ENCODE assay signal across 8 cellular contexts in the genomic region with DNA sequence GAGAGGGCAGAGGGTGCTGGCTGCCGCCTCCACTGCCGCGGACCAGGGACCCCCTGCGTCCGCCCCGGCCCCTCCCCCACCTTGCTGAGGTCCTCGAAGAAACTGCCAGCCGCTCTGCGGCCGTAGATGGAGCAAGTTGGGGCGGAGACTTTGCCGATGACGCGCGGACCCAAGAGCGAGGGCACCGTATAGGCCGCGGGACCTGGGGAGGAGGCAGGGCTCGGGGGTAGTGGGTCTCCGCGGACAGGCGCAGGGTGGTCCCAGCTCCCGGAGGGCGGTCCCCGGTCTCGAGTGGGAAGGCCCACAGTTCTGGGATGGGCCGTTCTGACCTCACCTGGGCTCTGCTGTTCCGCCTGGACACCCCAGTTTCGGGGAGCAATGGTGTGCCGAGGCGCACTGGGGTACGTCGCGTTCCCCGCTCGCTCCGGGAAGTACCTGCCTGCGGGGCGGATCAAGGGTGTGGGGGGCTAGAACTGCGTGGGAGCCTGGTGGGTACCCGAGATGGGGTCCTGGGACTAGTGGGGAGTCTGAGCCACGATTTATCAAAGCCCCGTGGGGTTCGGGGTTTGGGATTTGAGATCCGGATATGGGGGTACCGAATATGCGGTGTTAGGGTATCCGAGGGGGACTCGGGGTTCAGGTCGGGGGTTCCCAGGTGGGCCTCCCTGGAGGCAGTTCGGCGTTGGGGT. TPM values are rescaled to one million over a fixed set of nuclear protein-coding genes. Genes with fewer than 3 reads are reported as not detected.
DNase-seq lines count a peak whose midpoint lies in the region; ATAC-seq and TF ChIP-seq lines count a peak whose summit lies in the region.

No MANE protein-coding gene starts in this region.

- ATAC-seq in HG02938 (IDR thresholded peaks at IDR 0.05; ENCODE audit: unreplicated experiment) (peak; percentile 35), SK-N-SH treated with all-trans-retinoic acid at 6 μM for 48 hours (peak; percentile 20), GM19397 (IDR thresholded peaks at IDR 0.05; ENCODE audit: unreplicated experiment) (no peak)

- no peaks in the 10 kb centered on the region for H3K9me3 ChIP-seq in CD8-positive, alpha-beta memory T cell (ENCODE audit: low read length)
- no peaks in the 10 kb centered on the region for H3K9me3 ChIP-seq in right atrium auricular region
- H3K9me3 ChIP-seq in sigmoid colon = no peaks in the 10 kb centered on the region

- H3K4me1 ChIP-seq in CD8-positive, alpha-beta memory T cell (ENCODE audit: insufficient read depth, low read length) = peaks cover 21% of the 10 kb centered on the region
- peaks cover 0 to 53% of the 10 kb centered on the region in 2 donors for H3K4me1 ChIP-seq in right atrium auricular region
- peaks cover 0 to 57% (median 45%) of the 10 kb centered on the region in 4 donors for H3K4me1 ChIP-seq in sigmoid colon

- POLR2A ChIA-PET in CD8-positive, alpha-beta memory T cell (lab: Charles Lee) = interaction anchor here (0.7 to 1.7 kb wide), 5 partner anchors 8 to 90 kb away, joined by 3 to 8 read pairs (median 4); partner anchors contain the start of gene SYCE3

- peak overlapping the region; percentile 96 to 99 (median 98) for H3K27ac Mint-ChIP-seq in CD8-positive, alpha-beta memory T cell

- H3K4me3 Mint-ChIP-seq in CD8-positive, alpha-beta memory T cell = peak overlapping the region; percentile 90 to 94 (median 92)

- peak overlapping the region; percentile 84 for H3K4me3 ChIP-seq in CD8-positive, alpha-beta memory T cell (ENCODE audit: low read length)
- H3K4me3 ChIP-seq in right atrium auricular region (peak overlapping the region; percentile 47 to 67), sigmoid colon (peak overlapping the region; percentile 39 to 54 (median 50))

- no peaks in the 10 kb centered on the region for H3K36me3 ChIP-seq in CD8-positive, alpha-beta memory T cell (ENCODE audit: insufficient read depth, low read length)
- H3K36me3 ChIP-seq in right atrium auricular region = no peaks in the 10 kb centered on the region
- H3K36me3 ChIP-seq in sigmoid colon = no peaks in the 10 kb centered on the region

- no peaks in the 10 kb centered on the region for H3K9me3 Mint-ChIP-seq in CD8-positive, alpha-beta memory T cell

- peak overlapping the region; percentile 92 for H3K27ac ChIP-seq in CD8-positive, alpha-beta memory T cell (ENCODE audit: low read depth, low read length)
- H3K27ac ChIP-seq in right atrium auricular region (peak overlapping the region; percentile 92 to 96), sigmoid colon (peak overlapping the region; percentile 73 to 93 (median 81))

- no peak for TF ChIP-seq EP300 in sigmoid colon (IDR thresholded peaks at IDR 0.05)

- WGBS in sigmoid colon, 2 donors = 1 to 2% methylated on average over 53 of the region's 53 CpGs

- TF ChIP-seq CTCF in right atrium auricular region (IDR thresholded peaks at IDR 0.05) = no peak
- no peak for TF ChIP-seq CTCF in sigmoid colon (IDR thresholded peaks at IDR 0.05)

- H3K4me1 Mint-ChIP-seq in CD8-positive, alpha-beta memory T cell = peaks cover 22 to 34% (median 26%) of the 10 kb centered on the region in 3 donors

- intact Hi-C loops in sigmoid colon (cut with DNase I) = no loop called here

- H3K36me3 Mint-ChIP-seq in CD8-positive, alpha-beta memory T cell = peaks cover 0 to 1% (median 0%) of the 10 kb centered on the region in 3 donors

- DNase-seq in CD8-positive, alpha-beta memory T cell = peak; percentile 45 to 87 (median 67)
- DNase-seq in activated naive CD8-positive, alpha-beta T cell treated with anti-CD3 and anti-CD28 coated beads, Interleukin-2, amount 50 U/mL, for 16 hours (ENCODE audit: low read depth, low spot score) = peak; percentile 70
- DNase-seq in right atrium auricular region (ENCODE audit: low spot score) = peak; percentile 92
- DNase-seq in sigmoid colon = peak; percentile 94
- DNase-seq in dedifferentiated amniotic fluid mesenchymal stem cell (ENCODE audit: extremely low spot score) = no peak

- H3K27me3 Mint-ChIP-seq in CD8-positive, alpha-beta memory T cell = no peaks in the 10 kb centered on the region

- no peaks in the 10 kb centered on the region for H3K27me3 ChIP-seq in CD8-positive, alpha-beta memory T cell (ENCODE audit: insufficient read depth, low read length, poor library complexity, severe bottlenecking)
- peaks cover 0 to 7% of the 10 kb centered on the region in 2 donors for H3K27me3 ChIP-seq in right atrium auricular region
- peaks cover 33 to 74% (median 63%) of the 10 kb centered on the region in 3 donors for H3K27me3 ChIP-seq in sigmoid colon

- peak; percentile 44 to 71 for TF ChIP-seq POLR2A in sigmoid colon (IDR thresholded peaks at IDR 0.05)

- CTCF ChIA-PET in CD8-positive, alpha-beta memory T cell (lab: Charles Lee) = interaction anchor here (1.1 to 1.5 kb wide), 2 partner anchors 9 to 17 kb away, joined by 3 read pairs; no protein-coding TSS in a partner anchor

TF ChIP-seq in SK-N-SH treated with all-trans-retinoic acid at 6 μM for 48 hours, 23 proteins besides CTCF, POLR2A, EP300 and RAD21:
- TF ChIP-seq POU6F1 (CRISPR knock-in tag; IDR thresholded peaks at IDR 0.05; ENCODE audit: borderline replicate concordance, low read depth) (no peak), ZNF565 (CRISPR knock-in tag; conservative IDR thresholded peaks at IDR 0.05; ENCODE audit: low read depth) (no peak), ZFP3 (CRISPR knock-in tag; IDR thresholded peaks at IDR 0.05) (no peak), CSDC2 (CRISPR knock-in tag; IDR thresholded peaks at IDR 0.05) (no peak), ISL1 (CRISPR knock-in tag; IDR thresholded peaks at IDR 0.05) (no peak), ZFP30 (CRISPR knock-in tag; IDR thresholded peaks at IDR 0.05) (no peak), GLIS3 (CRISPR knock-in tag; IDR thresholded peaks at IDR 0.05) (no peak), RARB (CRISPR knock-in tag; IDR thresholded peaks at IDR 0.05) (no peak)
TF ChIP-seq in SK-N-SH treated with all-trans-retinoic acid at 6 μM for 48 hours: peak in this region for 0.

RNA-seq across cellular contexts. Expression of gene TYMP, which starts 1.2 kb away (rescaled TPM):
- 10 to 100 TPM; 86.1 to 93.6 TPM for total RNA-seq in CD8-positive, alpha-beta memory T cell
- polyA plus RNA-seq in CD8-positive, alpha-beta memory T cell = 17.5 TPM
- total RNA-seq in right atrium auricular region = 10 to 100 TPM in 1 of 2 donors, 1 to 10 TPM in 1; 9.1 to 35.8 TPM
- total RNA-seq in sigmoid colon = 10 to 100 TPM; 20.0 to 44.3 (median 22.5) TPM
- polyA plus RNA-seq in sigmoid colon = 100 to 1,000 TPM in 1 of 3 donors, 10 to 100 TPM in 2; 17.4 to 169 (median 89.5) TPM

RNA-seq across cellular contexts. Expression of gene SCO2, which starts 5.6 kb away (rescaled TPM):
- total RNA-seq in CD8-positive, alpha-beta memory T cell = 1 to 10 TPM; 2.4 to 3.5 TPM
- polyA plus RNA-seq in CD8-positive, alpha-beta memory T cell = 6.5 TPM
- total RNA-seq in right atrium auricular region (under 1 TPM in 1 of 2 donors, not detected in 1; 0.94 TPM), sigmoid colon (1 to 10 TPM in 3 of 4 donors, not detected in 1; 1.3 to 1.8 (median 1.4) TPM)
- polyA plus RNA-seq in sigmoid colon = 1 to 10 TPM; 3.9 to 5.4 (median 5.1) TPM

RNA-seq across cellular contexts. Expression of gene KLHDC7B, which starts 14.7 kb away (rescaled TPM):
- 1 to 10 TPM; 5.1 to 6.2 TPM for total RNA-seq in CD8-positive, alpha-beta memory T cell
- 8.1 TPM for polyA plus RNA-seq in CD8-positive, alpha-beta memory T cell
- total RNA-seq in right atrium auricular region (not detected), sigmoid colon (not detected)
- 1 to 10 TPM in 1 of 3 donors, not detected in 2; 2.0 TPM for polyA plus RNA-seq in sigmoid colon

RNA-seq across cellular contexts. Expression of gene NCAPH2, which starts 23.0 kb away (rescaled TPM):
- 100 to 1,000 TPM; 155 to 165 TPM for total RNA-seq in CD8-positive, alpha-beta memory T cell
- 36.5 TPM for polyA plus RNA-seq in CD8-positive, alpha-beta memory T cell
- total RNA-seq in right atrium auricular region (10 to 100 TPM; 19.5 to 33.4 TPM), sigmoid colon (10 to 100 TPM; 30.7 to 54.0 (median 35.6) TPM)
- polyA plus RNA-seq in sigmoid colon = 10 to 100 TPM; 20.3 to 45.3 (median 22.2) TPM

RNA-seq across cellular contexts. Expression of gene LMF2, which starts 23.5 kb away (rescaled TPM):
- 10 to 100 TPM; 88.6 to 89.4 TPM for total RNA-seq in CD8-positive, alpha-beta memory T cell
- polyA plus RNA-seq in CD8-positive, alpha-beta memory T cell = 33.6 TPM
- total RNA-seq in right atrium auricular region (10 to 100 TPM; 30.1 to 33.8 TPM), sigmoid colon (10 to 100 TPM; 24.8 to 52.5 (median 45.3) TPM)
- 10 to 100 TPM in 2 of 3 donors, 1 to 10 TPM in 1; 7.2 to 61.1 (median 11.3) TPM for polyA plus RNA-seq in sigmoid colon

Comparison
In these comparisons a context has a peak if more than half of its experiments do, and no peak if none do; other contexts are left out.
1. RNA of gene KLHDC7B, which starts 14.7 kb away (total RNA-seq): 5.1 to 6.2 TPM in CD8-positive, alpha-beta memory T cell; not detected in right atrium auricular region and not detected in sigmoid colon; every median in the first group is over 4 times any median in the second.
2. Peak in every context shown above with its lines, with median percentiles within 50 percentile points of each other: H3K27ac ChIP-seq and H3K4me3 ChIP-seq.